26 cellular contexts compared by ENCODE assay signal in genomic region chr11:34924714-34925113, GRCh38. TPM values are rescaled to one million over a fixed set of nuclear protein-coding genes. Genes with fewer than 3 reads are reported as not detected.
DNase-seq lines count a peak whose midpoint lies in the region; ATAC-seq and TF ChIP-seq lines count a peak whose summit lies in the region.
"Had no signal": no experiment of that assay in that cellular context is flagged by ENCODE, and none has a peak within 500 bp of the region (broad histone marks: within the 10 kb centered on the region; RNA-seq: fewer than 3 reads in every experiment).

No MANE protein-coding gene starts in this region.

- H3K9me3 Mint-ChIP-seq in activated CD4-positive, alpha-beta T cell treated with anti-CD3 and anti-CD28 coated beads, Interleukin-2, amount 10 ng/mL, durations not matched to agents 7 days and 5 days = no peaks in the 10 kb centered on the region
- H3K9me3 Mint-ChIP-seq: activated B cell treated with CpG ODN at 0.5 μM for 24 hours; activated T-cell treated with anti-CD3 and anti-CD28 coated beads, Interleukin-2, amount 50 U/mL, for 24 hours; dendritic cell treated with granulocyte-macrophage colony-stimulating factor and Interleukin-4, amounts not matched to agents 40 ng/mL and 50 ng/mL, for 4 days; endodermal cell; nephron progenitor cell; stimulated activated naive B cell treated with anti-CD40 and anti-IgM and Interleukin-4, amounts not matched to agents 10 μg/mL and 1 μg/mL and 100 μg/mL, for 72 hours had no signal

- H3K9ac ChIP-seq in GM23248 = peak overlapping the region; percentile 51

- H3K27ac ChIP-seq in GM23248 (peak overlapping the region; percentile 16; the same call in 1 of the 2 replicates), tibial artery (peak overlapping the region; percentile 23 to 36)
- H3K27ac ChIP-seq: C4-2B, hepatocyte, lower lobe of right lung, ovary, RWPE1, testis had no signal

- peak overlapping the region; percentile 8 for H3K27ac Mint-ChIP-seq in T-helper 17 cell
- no peak overlapping the region for H3K27ac Mint-ChIP-seq in activated CD4-positive, alpha-beta T cell treated with anti-CD3 and anti-CD28 coated beads, Interleukin-2, amount 10 ng/mL, durations not matched to agents 7 days and 5 days
- H3K27ac Mint-ChIP-seq: activated B cell treated with CpG ODN at 0.5 μM for 24 hours; activated T-cell treated with anti-CD3 and anti-CD28 coated beads, Interleukin-2, amount 50 U/mL, for 24 hours; dendritic cell treated with granulocyte-macrophage colony-stimulating factor and Interleukin-4, amounts not matched to agents 40 ng/mL and 50 ng/mL, for 4 days; endodermal cell; nephron progenitor cell; stimulated activated naive B cell treated with anti-CD40 and anti-IgM and Interleukin-4, amounts not matched to agents 10 μg/mL and 1 μg/mL and 100 μg/mL, for 72 hours had no signal

- DNase-seq in GM23248 = peak; percentile 29
- DNase-seq in T-helper 17 cell = no peak
- no peak for DNase-seq in left lobe of liver (ENCODE audit: low spot score)
- no peak for DNase-seq in tibial artery
- no peak for DNase-seq in activated CD4-positive, alpha-beta T cell treated with anti-CD3 and anti-CD28 coated beads, Interleukin-2, amount 10 ng/mL, durations not matched to agents 7 days and 5 days
- no peak for DNase-seq in H4 (ENCODE audit: low spot score)
- DNase-seq: activated B cell treated with CpG ODN at 0.5 μM for 24 hours; activated effector memory CD4-positive, alpha-beta T cell treated with anti-CD3 and anti-CD28 coated beads, Interleukin-2, amount 50 U/mL, for 16 hours; activated T-cell treated with anti-CD3 and anti-CD28 coated beads, Interleukin-2, amount 50 U/mL, for 24 hours; DMS79; endodermal cell; GF-D8; lower lobe of right lung; NCI-H1048; NCI-H187; NCI-H2171 treated with DMSO at 0.1 percent for 48 hours; NCI-H510A; nephron progenitor cell; ovary; stimulated activated naive B cell treated with anti-CD40 and anti-IgM and Interleukin-4, amounts not matched to agents 10 μg/mL and 1 μg/mL and 100 μg/mL, for 72 hours; testis had no signal

- no peaks in the 10 kb centered on the region; the same call in 1 of the 2 replicates for H3K36me3 ChIP-seq in GM23248 (ENCODE audit: low read depth)
- H3K36me3 ChIP-seq in tibial artery = no peaks in the 10 kb centered on the region
- H3K36me3 ChIP-seq: lower lobe of right lung, ovary had no signal

- in situ Hi-C loops in GM23248 (cut with MboI) = loop anchor here (10.0 kb wide), 1 partner anchor 490 kb away; the partner anchor contains the start of gene SLC1A2

- WGBS in GM23248 (ENCODE audit: low coverage in 1 of 2, low lambda C conversion rate in 2 of 2, missing lambda C conversion rate in 2 of 2), 2 experiments = 7 to 28% methylated on average over 3 of the region's 3 CpGs

- H3K36me3 Mint-ChIP-seq in T-helper 17 cell (ENCODE audit: low read depth) = peaks cover 2% of the 10 kb centered on the region
- H3K36me3 Mint-ChIP-seq in activated CD4-positive, alpha-beta T cell treated with anti-CD3 and anti-CD28 coated beads, Interleukin-2, amount 10 ng/mL, durations not matched to agents 7 days and 5 days (ENCODE audit: low read depth) = peaks cover 2% of the 10 kb centered on the region

- H3K4me2 ChIP-seq in GM23248 (ENCODE audit: unreplicated experiment) = peak overlapping the region; percentile 46
- H3K4me2 ChIP-seq: hepatocyte had no signal

- no peak overlapping the region; the same call in 1 of the 2 replicates for H2AFZ ChIP-seq in GM23248
- H2AFZ ChIP-seq: hepatocyte had no signal

- no peak overlapping the region for H3K4me3 Mint-ChIP-seq in T-helper 17 cell
- no peak overlapping the region for H3K4me3 Mint-ChIP-seq in activated CD4-positive, alpha-beta T cell treated with anti-CD3 and anti-CD28 coated beads, Interleukin-2, amount 10 ng/mL, durations not matched to agents 7 days and 5 days
- H3K4me3 Mint-ChIP-seq: activated B cell treated with CpG ODN at 0.5 μM for 24 hours; activated T-cell treated with anti-CD3 and anti-CD28 coated beads, Interleukin-2, amount 50 U/mL, for 24 hours; dendritic cell treated with granulocyte-macrophage colony-stimulating factor and Interleukin-4, amounts not matched to agents 40 ng/mL and 50 ng/mL, for 4 days; endodermal cell; nephron progenitor cell; stimulated activated naive B cell treated with anti-CD40 and anti-IgM and Interleukin-4, amounts not matched to agents 10 μg/mL and 1 μg/mL and 100 μg/mL, for 72 hours had no signal

- H3K4me1 Mint-ChIP-seq in T-helper 17 cell = peaks cover 20% of the 10 kb centered on the region
- peaks cover 9% of the 10 kb centered on the region for H3K4me1 Mint-ChIP-seq in activated CD4-positive, alpha-beta T cell treated with anti-CD3 and anti-CD28 coated beads, Interleukin-2, amount 10 ng/mL, durations not matched to agents 7 days and 5 days

- H3K27me3 Mint-ChIP-seq in T-helper 17 cell = no peaks in the 10 kb centered on the region
- no peaks in the 10 kb centered on the region for H3K27me3 Mint-ChIP-seq in activated CD4-positive, alpha-beta T cell treated with anti-CD3 and anti-CD28 coated beads, Interleukin-2, amount 10 ng/mL, durations not matched to agents 7 days and 5 days
- H3K27me3 Mint-ChIP-seq: activated B cell treated with CpG ODN at 0.5 μM for 24 hours; activated T-cell treated with anti-CD3 and anti-CD28 coated beads, Interleukin-2, amount 50 U/mL, for 24 hours; dendritic cell treated with granulocyte-macrophage colony-stimulating factor and Interleukin-4, amounts not matched to agents 40 ng/mL and 50 ng/mL, for 4 days; stimulated activated naive B cell treated with anti-CD40 and anti-IgM and Interleukin-4, amounts not matched to agents 10 μg/mL and 1 μg/mL and 100 μg/mL, for 72 hours had no signal

- no peaks in the 10 kb centered on the region for H3K27me3 ChIP-seq in GM23248 (replicated peaks; ENCODE audit: insufficient read depth)
- no peaks in the 10 kb centered on the region for H3K27me3 ChIP-seq in tibial artery
- H3K27me3 ChIP-seq: hepatocyte, ovary, testis had no signal

- no peaks in the 10 kb centered on the region for H3K9me2 ChIP-seq in GM23248 (ENCODE audit: insufficient read depth)

- TF ChIP-seq CTCF in tibial artery (IDR thresholded peaks at IDR 0.05) = no peak

- no peaks in the 10 kb centered on the region for H3K9me3 ChIP-seq in GM23248 (ENCODE audit: low read depth)
- no peaks in the 10 kb centered on the region for H3K9me3 ChIP-seq in T-helper 17 cell (ENCODE audit: control insufficient read depth, low read length, poor library complexity, severe bottlenecking)
- no peaks in the 10 kb centered on the region for H3K9me3 ChIP-seq in tibial artery
- H3K9me3 ChIP-seq: lower lobe of right lung, ovary, testis had no signal

- CTCF ChIA-PET in activated CD4-positive, alpha-beta T cell treated with anti-CD3 and anti-CD28 coated beads, Interleukin-2, amount 10 ng/mL, durations not matched to agents 7 days and 5 days (lab: Charles Lee) = interaction anchor here (1.0 to 5.0 kb wide), 5 partner anchors 9 to 468 kb away, joined by 3 to 36 read pairs (median 3); partner anchors contain the start of genes APIP and PDHX

- POLR2A ChIA-PET in activated CD4-positive, alpha-beta T cell treated with anti-CD3 and anti-CD28 coated beads, Interleukin-2, amount 10 ng/mL, durations not matched to agents 7 days and 5 days (lab: Charles Lee) = no interaction called here

- no peaks in the 10 kb centered on the region for H4K20me1 ChIP-seq in GM23248 (ENCODE audit: insufficient read depth)

- H3F3A ChIP-seq in GM23248 (ENCODE audit: insufficient read depth) = peaks cover 14% of the 10 kb centered on the region; the same call in 1 of the 2 replicates

- peaks cover 63% of the 10 kb centered on the region for H3K4me1 ChIP-seq in GM23248 (ENCODE audit: insufficient read depth)
- H3K4me1 ChIP-seq in tibial artery = peaks cover 0 to 55% (median 20%) of the 10 kb centered on the region in 4 donors
- H3K4me1 ChIP-seq: testis had no signal

- ATAC-seq in T-helper 17 cell (no peak), left lobe of liver (peak; percentile 10), GM21447 (IDR thresholded peaks at IDR 0.05; ENCODE audit: unreplicated experiment) (no peak)
- ATAC-seq: stimulated activated naive B cell treated with anti-CD40 and anti-IgM and Interleukin-4, amounts not matched to agents 10 μg/mL and 1 μg/mL and 100 μg/mL, for 72 hours had no signal

- H3K79me2 ChIP-seq in GM23248 (ENCODE audit: insufficient read depth) = peaks cover 97% of the 10 kb centered on the region

- peak overlapping the region; percentile 19 for H3K4me3 ChIP-seq in GM23248
- no peak overlapping the region for H3K4me3 ChIP-seq in tibial artery
- H3K4me3 ChIP-seq: hepatocyte, lower lobe of right lung, ovary, testis had no signal

- intact Hi-C loops in tibial artery (cut with DNase I; ENCODE audit: low total_unique reads) = loop anchor here (5.0 kb wide), 1 partner anchor 468 kb away; no protein-coding TSS in a partner anchor

RNA-seq across cellular contexts. Expression of gene PDHX, which starts 8.3 kb away (rescaled TPM):
- total RNA-seq in GM23248 (2014; rRNA removed; shearing (Covaris generic)) = 28.1 and 40.1 TPM in 2 replicates
- 33.4 and 36.1 TPM in 2 replicates for polyA plus RNA-seq in GM23248 (2016; fragmentation: Nextera tagmentation; extraction: Ambion mirVana)
- total RNA-seq in T-helper 17 cell (10 to 100 TPM; 16.0 to 20.8 TPM), left lobe of liver (26.5 TPM)
- total RNA-seq in activated CD4-positive, alpha-beta T cell treated with anti-CD3 and anti-CD28 coated beads, Interleukin-2, amount 10 ng/mL, durations not matched to agents 7 days and 5 days = 10 to 100 TPM; 25.3 to 27.7 TPM
- total RNA-seq in H4 (2014; rRNA removed; shearing (Covaris generic)) = 74.8 and 78.9 TPM in 2 replicates

RNA-seq across cellular contexts. Expression of gene APIP, which starts 8.5 kb away (rescaled TPM):
- 22.5 and 23.1 TPM in 2 replicates for total RNA-seq in GM23248 (2014; rRNA removed; shearing (Covaris generic))
- 25.2 and 25.9 TPM in 2 replicates for polyA plus RNA-seq in GM23248 (2016; fragmentation: Nextera tagmentation; extraction: Ambion mirVana)
- total RNA-seq in T-helper 17 cell (1 to 10 TPM; 6.4 to 8.4 TPM), left lobe of liver (8.0 TPM)
- 10 to 100 TPM; 30.8 to 36.4 TPM for total RNA-seq in activated CD4-positive, alpha-beta T cell treated with anti-CD3 and anti-CD28 coated beads, Interleukin-2, amount 10 ng/mL, durations not matched to agents 7 days and 5 days
- 124 and 131 TPM in 2 replicates for total RNA-seq in H4 (2014; rRNA removed; shearing (Covaris generic))
